ENCODE assay signal across 1 cellular context in the genomic region with DNA sequence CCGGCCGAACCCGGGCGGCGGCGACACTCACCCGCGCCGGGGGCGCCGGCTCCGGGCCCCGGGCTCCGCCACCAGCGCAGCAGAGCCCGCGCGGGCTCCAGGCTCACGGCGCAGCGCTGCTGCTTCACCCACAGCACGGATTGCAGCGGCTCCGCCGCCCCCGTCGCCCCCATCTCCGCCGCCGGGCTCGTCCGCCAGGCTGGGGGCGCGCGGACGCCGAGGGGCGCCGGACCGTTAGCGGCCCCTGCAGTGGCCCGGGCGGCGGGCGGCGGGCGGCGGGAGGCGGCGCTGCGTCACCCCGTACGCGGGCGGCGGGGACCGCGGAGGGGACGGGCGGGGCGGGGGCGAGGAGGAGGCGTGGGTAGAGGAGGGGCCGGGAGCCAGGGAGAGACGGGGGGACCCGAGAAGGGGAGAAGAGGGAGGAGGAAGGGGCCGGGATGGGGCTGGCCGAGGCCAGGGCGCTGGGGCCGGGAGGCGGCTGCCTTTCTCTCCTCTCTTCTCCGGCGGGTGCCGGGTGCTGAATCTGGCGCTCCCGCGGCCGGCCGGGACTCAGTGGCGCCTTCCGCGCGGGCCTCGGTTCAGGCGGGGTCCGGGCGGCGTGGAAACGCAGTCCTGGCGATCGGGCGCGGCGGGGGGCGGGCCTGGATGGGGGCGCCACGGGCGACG.
TF ChIP-seq lines count a peak whose summit lies in the region.

A gene with protein sequence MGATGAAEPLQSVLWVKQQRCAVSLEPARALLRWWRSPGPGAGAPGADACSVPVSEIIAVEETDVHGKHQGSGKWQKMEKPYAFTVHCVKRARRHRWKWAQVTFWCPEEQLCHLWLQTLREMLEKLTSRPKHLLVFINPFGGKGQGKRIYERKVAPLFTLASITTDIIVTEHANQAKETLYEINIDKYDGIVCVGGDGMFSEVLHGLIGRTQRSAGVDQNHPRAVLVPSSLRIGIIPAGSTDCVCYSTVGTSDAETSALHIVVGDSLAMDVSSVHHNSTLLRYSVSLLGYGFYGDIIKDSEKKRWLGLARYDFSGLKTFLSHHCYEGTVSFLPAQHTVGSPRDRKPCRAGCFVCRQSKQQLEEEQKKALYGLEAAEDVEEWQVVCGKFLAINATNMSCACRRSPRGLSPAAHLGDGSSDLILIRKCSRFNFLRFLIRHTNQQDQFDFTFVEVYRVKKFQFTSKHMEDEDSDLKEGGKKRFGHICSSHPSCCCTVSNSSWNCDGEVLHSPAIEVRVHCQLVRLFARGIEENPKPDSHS (minus strand): TSS at position 277 of the 666 bp plus-strand sequence. CDS start 104 bp downstream, at position 173.

TF ChIP-seq in HCT116, 20 proteins besides CTCF, POLR2A, EP300 and RAD21:
- TF ChIP-seq ZFX (IDR thresholded peaks at IDR 0.05) (peak; percentile 63; the same call in 1 of the 2 replicates), POLR2AphosphoS5 (IDR thresholded peaks at IDR 0.05; ENCODE audit: low read depth, low read length) (peak; percentile 60), ELF1 (IDR thresholded peaks at IDR 0.05; ENCODE audit: borderline replicate concordance, low read depth) (no peak), TCF7L2 (IDR thresholded peaks at IDR 0.05; ENCODE audit: borderline replicate concordance, extremely low read depth, insufficient read depth, insufficient read length) (no peak), YY1 (IDR thresholded peaks at IDR 0.05; ENCODE audit: extremely low read depth, insufficient replicate concordance, low read depth, low read length) (no peak), SP1 (IDR thresholded peaks at IDR 0.05; ENCODE audit: low read depth) (no peak), EGR1 (IDR thresholded peaks at IDR 0.05; ENCODE audit: low read depth) (peak; percentile 43; the same call in 1 of the 2 replicates), EZH2 (IDR thresholded peaks at IDR 0.05) (no peak)
